14 cellular contexts compared by ENCODE assay signal in genomic region chr17:42124256-42124655, GRCh38. TPM values are rescaled to one million over a fixed set of nuclear protein-coding genes. Genes with fewer than 3 reads are reported as not detected.
DNase-seq lines count a peak whose midpoint lies in the region; ATAC-seq and TF ChIP-seq lines count a peak whose summit lies in the region.
"Had no signal": no experiment of that assay in that cellular context is flagged by ENCODE, and none has a peak within 500 bp of the region (broad histone marks: within the 10 kb centered on the region; RNA-seq: fewer than 3 reads in every experiment).

No MANE protein-coding gene starts in this region.

- no peak for TF ChIP-seq RAD21 in SK-N-SH (IDR thresholded peaks at IDR 0.05; ENCODE audit: low read length)

- H2BK120ac ChIP-seq in H9 (ENCODE audit: low read depth, low read length, poor library complexity, severe bottlenecking), result no peak overlapping the region

- H4K91ac ChIP-seq in H9 (ENCODE audit: insufficient read length, low read depth, low read length), result no peak overlapping the region

- ATAC-seq in naive thymus-derived CD4-positive, alpha-beta T cell, result no peak

- H3K4me1 ChIP-seq in H9 (ENCODE audit: insufficient read depth, low read length) (no peaks in the 10 kb centered on the region), SK-N-SH (ENCODE audit: control insufficient read depth in 1 of 2, insufficient read depth in 2 of 2, low read depth in 1 of 2, low read length in 1 of 2) (peaks cover 0 to 11% of the 10 kb centered on the region in 2 experiments; a peak in 1 of 4 replicates)
- peaks cover 4 to 15% of the 10 kb centered on the region in 2 donors for H3K4me1 ChIP-seq in naive thymus-derived CD4-positive, alpha-beta T cell (ENCODE audit: control insufficient read depth in 2 of 2, insufficient read depth in 2 of 2, low read length in 2 of 2)

- H3K9me2 ChIP-seq in SK-N-SH, result no peaks in the 10 kb centered on the region

- DNase-seq in CD14-positive monocyte (ENCODE audit: low spot score), result no peak
- no peak for DNase-seq in H9
- DNase-seq in brain microvascular endothelial cell, result no peak
- DNase-seq in neural crest cell (ENCODE audit: low read depth, low spot score), result no peak
- DNase-seq in naive thymus-derived CD4-positive, alpha-beta T cell, result no peak
- DNase-seq in SK-N-SH, result no peak
- DNase-seq in posterior cingulate gyrus, result no peak
- DNase-seq: CD4-positive, alpha-beta memory T cell; DND-41; GM23248; NCI-H187 treated with DMSO at 0.1 percent for 48 hours; NCI-H345; NCI-H526 treated with DMSO at 0.1 percent for 48 hours had no signal

- WGBS in H9 (ENCODE audit: extremely low coverage, insufficient read length, low lambda C conversion rate), result no CpG with 5 or more reads among the region's 3 CpGs
- 95% methylated on average over 3 of the region's 3 CpGs for WGBS in SK-N-SH (ENCODE audit: low lambda C conversion rate)

- H2AK5ac ChIP-seq in H9 (ENCODE audit: insufficient read length, low read length), result no peak overlapping the region

- H3K27ac Mint-ChIP-seq in CD14-positive monocyte (peak overlapping the region in 6 of 7 donors; percentile 1 to 79 (median 22)), H9 (0 out of 7 replicates have a peak overlapping the region, but pooled peaks of 2 of the 3 experiments have one; percentile 30 to 48), neural crest cell (ENCODE audit: unreplicated experiment) (no peak overlapping the region)
- H3K27ac Mint-ChIP-seq in naive thymus-derived CD4-positive, alpha-beta T cell, result peak overlapping the region in 2 of 9 donors; percentile 52 to 57

- TF ChIP-seq CTCF in CD14-positive monocyte (IDR thresholded peaks at IDR 0.05) (no peak), H9 (conservative IDR thresholded peaks at IDR 0.05) (no peak), brain microvascular endothelial cell (IDR thresholded peaks at IDR 0.05; ENCODE audit: low read depth, low read length, missing control alignments) (peak; percentile 2), neural crest cell (conservative IDR thresholded peaks at IDR 0.05) (no peak), SK-N-SH (IDR thresholded peaks at IDR 0.05) (no peak)

- H3K36me3 ChIP-seq in brain microvascular endothelial cell (replicated peaks) (peaks cover 38% of the 10 kb centered on the region), SK-N-SH (replicated peaks in 1 of 2; ENCODE audit: control insufficient read depth in 1 of 2, insufficient read depth in 2 of 2, low read length in 1 of 2) (peaks cover 22 to 34% of the 10 kb centered on the region in 2 experiments)
- H3K36me3 ChIP-seq in naive thymus-derived CD4-positive, alpha-beta T cell (ENCODE audit: control insufficient read depth in 2 of 3, insufficient read depth in 3 of 3, low read length in 3 of 3), result peaks cover 0 to 43% (median 3%) of the 10 kb centered on the region in 3 experiments

- H3K4me2 ChIP-seq in H9 (ENCODE audit: insufficient read depth, insufficient read length, low read length) (no peak overlapping the region), SK-N-SH (no peak overlapping the region)

- no peaks in the 10 kb centered on the region for H3K79me1 ChIP-seq in H9 (ENCODE audit: insufficient read depth, low read depth, low read length, poor library complexity, severe bottlenecking)

- H3K36me3 Mint-ChIP-seq in CD14-positive monocyte (peaks cover 53 to 64% of the 10 kb centered on the region in 2 donors), H9 (ENCODE audit: insufficient read depth in 1 of 3, low read depth in 3 of 3) (peaks cover 15 to 53% (median 48%) of the 10 kb centered on the region in 3 experiments; a peak in 6 of 7 replicates), neural crest cell (ENCODE audit: low read depth) (peaks cover 11% of the 10 kb centered on the region)
- peaks cover 0 to 29% (median 15%) of the 10 kb centered on the region in 5 donors for H3K36me3 Mint-ChIP-seq in naive thymus-derived CD4-positive, alpha-beta T cell

- no peaks in the 10 kb centered on the region for H4K20me1 ChIP-seq in H9 (ENCODE audit: control insufficient read depth, insufficient read depth, insufficient read length)
- H4K20me1 ChIP-seq in SK-N-SH (ENCODE audit: insufficient read depth), result no peaks in the 10 kb centered on the region

- no peak overlapping the region for H2BK12ac ChIP-seq in H9 (ENCODE audit: insufficient read length, low read depth, low read length)

- H3K9ac ChIP-seq in H9 (ENCODE audit: extremely low read depth, insufficient read length, low read length), result no peak overlapping the region
- no peak overlapping the region for H3K9ac ChIP-seq in SK-N-SH
- H3K9ac ChIP-seq: GM23248 had no signal

- no peak overlapping the region for H4K8ac ChIP-seq in H9 (replicated peaks; ENCODE audit: insufficient read length, low read depth, low read length)

- H3K56ac ChIP-seq in H9 (ENCODE audit: insufficient read length, low read depth, low read length), result no peak overlapping the region

- TF ChIP-seq EP300 in SK-N-SH (IDR thresholded peaks at IDR 0.05; ENCODE audit: borderline replicate concordance in 1 of 2, low read depth in 1 of 2, low read length in 1 of 2), result no peak

- H3K14ac ChIP-seq in H9 (ENCODE audit: insufficient read depth, low read length), result no peak overlapping the region

- no peak overlapping the region for H2BK20ac ChIP-seq in H9 (ENCODE audit: low read depth, low read length, poor library complexity, severe bottlenecking)

- H3K9me3 ChIP-seq in H9 (ENCODE audit: control insufficient read depth, low read depth, low read length), result no peaks in the 10 kb centered on the region
- no peaks in the 10 kb centered on the region for H3K9me3 ChIP-seq in naive thymus-derived CD4-positive, alpha-beta T cell (ENCODE audit: control insufficient read depth in 2 of 3, low read length in 3 of 3)
- H3K9me3 ChIP-seq in SK-N-SH, result no peaks in the 10 kb centered on the region

- H3K23me2 ChIP-seq in H9 (ENCODE audit: insufficient read length, low read depth, low read length, poor library complexity, severe bottlenecking), result no peaks in the 10 kb centered on the region

- H3K4me3 ChIP-seq in brain microvascular endothelial cell (ENCODE audit: low read depth, low read length) (no peak overlapping the region), SK-N-SH (ENCODE audit: low read depth in 2 of 2, low read length in 1 of 2) (no peak overlapping the region)
- no peak overlapping the region for H3K4me3 ChIP-seq in naive thymus-derived CD4-positive, alpha-beta T cell (ENCODE audit: low read length)
- H3K4me3 ChIP-seq: GM23248 had no signal

- H3K27me3 ChIP-seq in H9 (ENCODE audit: insufficient read depth, low read length), result peaks cover 2% of the 10 kb centered on the region; the same call in 1 of the 2 replicates
- no peaks in the 10 kb centered on the region for H3K27me3 ChIP-seq in brain microvascular endothelial cell (replicated peaks)
- no peaks in the 10 kb centered on the region for H3K27me3 ChIP-seq in naive thymus-derived CD4-positive, alpha-beta T cell (ENCODE audit: control insufficient read depth in 2 of 2, insufficient read depth in 2 of 2, low read length in 2 of 2)
- H3K27me3 ChIP-seq in SK-N-SH (ENCODE audit: insufficient read depth), result no peaks in the 10 kb centered on the region

- POLR2A ChIA-PET in naive thymus-derived CD4-positive, alpha-beta T cell (lab: Charles Lee), result no interaction called here
- POLR2A ChIA-PET in SK-N-SH (lab: Yijun Ruan, JAX), result no interaction called here

- H3K4ac ChIP-seq in H9 (ENCODE audit: low read depth, low read length), result no peak overlapping the region

- no peaks in the 10 kb centered on the region for H3K9me3 Mint-ChIP-seq in CD14-positive monocyte
- H3K9me3 Mint-ChIP-seq in H9, result no peaks in the 10 kb centered on the region
- no peaks in the 10 kb centered on the region for H3K9me3 Mint-ChIP-seq in neural crest cell
- H3K9me3 Mint-ChIP-seq in naive thymus-derived CD4-positive, alpha-beta T cell, result no peaks in the 10 kb centered on the region
- H3K9me3 Mint-ChIP-seq: CD4-positive, alpha-beta memory T cell had no signal

- H3K4me1 Mint-ChIP-seq in CD14-positive monocyte (peaks cover 14% of the 10 kb centered on the region), H9 (peaks cover 22 to 26% of the 10 kb centered on the region in 2 experiments), neural crest cell (peaks cover 16% of the 10 kb centered on the region)
- H3K4me1 Mint-ChIP-seq in naive thymus-derived CD4-positive, alpha-beta T cell, result peaks cover 0 to 20% (median 11%) of the 10 kb centered on the region in 7 donors

- peaks cover 3% of the 10 kb centered on the region for H3F3A ChIP-seq in SK-N-SH (replicated peaks; ENCODE audit: insufficient read depth)

- no peak overlapping the region for H4K5ac ChIP-seq in H9 (ENCODE audit: insufficient read length, low read depth, low read length)

- no peak overlapping the region for H3K27ac ChIP-seq in H9 (ENCODE audit: insufficient read length, low read depth, low read length)
- H3K27ac ChIP-seq in brain microvascular endothelial cell, result no peak overlapping the region
- H3K27ac ChIP-seq in naive thymus-derived CD4-positive, alpha-beta T cell (ENCODE audit: low read depth, low read length), result no peak overlapping the region
- H3K27ac ChIP-seq in SK-N-SH (ENCODE audit: low read depth in 2 of 2, low read length in 1 of 2), result no peak overlapping the region
- H3K27ac ChIP-seq: GM23248 had no signal

- in situ Hi-C loops in brain microvascular endothelial cell (cut with HindIII; ENCODE audit: low pct_ligation_motif_present, low sequenced_read_pairs), result loop anchor here (25.0 kb wide), 1 partner anchor 162 kb away; the partner anchor contains the start of gene CNP

- H3K4me3 Mint-ChIP-seq in CD14-positive monocyte (no peak overlapping the region), H9 (no peak overlapping the region; a peak in 1 of 5 replicates), neural crest cell (peak overlapping the region; percentile 24)
- no peak overlapping the region for H3K4me3 Mint-ChIP-seq in naive thymus-derived CD4-positive, alpha-beta T cell

- H2BK5ac ChIP-seq in H9 (ENCODE audit: insufficient read length, low read length), result no peak overlapping the region

- no peaks in the 10 kb centered on the region for H3K79me2 ChIP-seq in H9 (ENCODE audit: insufficient read depth, low read length)
- H3K79me2 ChIP-seq in SK-N-SH (ENCODE audit: insufficient read depth), result 0 out of 2 replicates have a peak, but pooled peaks cover 5% of the 10 kb centered on the region

- H2BK15ac ChIP-seq in H9 (ENCODE audit: low read depth, low read length), result no peak overlapping the region

- no peak overlapping the region for H2AFZ ChIP-seq in H9 (ENCODE audit: low read length)
- H2AFZ ChIP-seq in SK-N-SH (ENCODE audit: low read depth), result no peak overlapping the region
- H2AFZ ChIP-seq: GM23248 had no signal

- no peak overlapping the region for H3K23ac ChIP-seq in H9 (ENCODE audit: insufficient read length, low read depth, low read length)

- no peaks in the 10 kb centered on the region for H3K27me3 Mint-ChIP-seq in CD14-positive monocyte (ENCODE audit: low read depth in 3 of 3)
- no peaks in the 10 kb centered on the region for H3K27me3 Mint-ChIP-seq in H9 (ENCODE audit: low read depth)
- H3K27me3 Mint-ChIP-seq in neural crest cell (ENCODE audit: low read depth), result no peaks in the 10 kb centered on the region
- no peaks in the 10 kb centered on the region for H3K27me3 Mint-ChIP-seq in naive thymus-derived CD4-positive, alpha-beta T cell
- H3K27me3 Mint-ChIP-seq: CD4-positive, alpha-beta memory T cell had no signal

- intact Hi-C loops in CD14-positive monocyte (cut with micrococcal nuclease) (no loop called here), posterior cingulate gyrus (cut with DNase I) (no loop called here)
- intact Hi-C loops in naive thymus-derived CD4-positive, alpha-beta T cell (cut with micrococcal nuclease), result no loop called here

- no peak overlapping the region for H3T11ph ChIP-seq in H9 (ENCODE audit: low read length)

- no peak overlapping the region for H3K18ac ChIP-seq in H9 (ENCODE audit: insufficient read length, low read depth, low read length)

- CTCF ChIA-PET in naive thymus-derived CD4-positive, alpha-beta T cell (lab: Charles Lee), result interaction anchor here (0.6 kb wide), 2 partner anchors 57 to 97 kb away, joined by 3 to 5 read pairs; no protein-coding TSS in a partner anchor
- CTCF ChIA-PET in SK-N-SH (lab: Yijun Ruan, JAX), result no interaction called here

RNA-seq across cellular contexts. Expression of gene HSPB9, which starts 1.7 kb away (rescaled TPM):
- polyA plus RNA-seq in CD14-positive monocyte, result not detected
- total RNA-seq in H9 (2021), result 0.15 and 0.18 TPM in 2 replicates
- 0.16 and 0.40 TPM in 2 replicates for total RNA-seq in neural crest cell
- total RNA-seq in naive thymus-derived CD4-positive, alpha-beta T cell, result under 1 TPM in 2 of 5 experiments, not detected in 3; 0.12 to 0.16 TPM
- under 1 TPM in 1 of 2 donors, not detected in 1; 0.10 TPM for polyA plus RNA-seq in naive thymus-derived CD4-positive, alpha-beta T cell
- polyA plus RNA-seq in SK-N-SH (2012; rRNA removed), result 0.03 and 0.05 TPM in 2 replicates
- polyA plus RNA-seq in SK-N-SH (2012; cell fraction: cytosol; rRNA removed), result 0.01 TPM in 2 replicates
- polyA plus RNA-seq in SK-N-SH (2012; cell fraction: nucleus; rRNA removed), result 0.21 and 0.50 TPM in 2 replicates
- total RNA-seq: CD4-positive, alpha-beta memory T cell; GM23248; LHCN-M2 had no signal
- polyA plus RNA-seq: CD4-positive, alpha-beta memory T cell had no signal

RNA-seq across cellular contexts. Expression of gene KAT2A, which starts 3.1 kb away (rescaled TPM):
- polyA plus RNA-seq in CD14-positive monocyte, result 1 to 10 TPM; 1.9 to 2.0 TPM
- 39.1 and 43.5 TPM in 2 replicates for total RNA-seq in H9 (2021)
- total RNA-seq in neural crest cell, result 41.9 and 43.6 TPM in 2 replicates
- total RNA-seq in naive thymus-derived CD4-positive, alpha-beta T cell, result 10 to 100 TPM; 39.6 to 71.1 (median 49.1) TPM
- 10 to 100 TPM in 1 of 2 donors, 1 to 10 TPM in 1; 6.6 to 12.0 TPM for polyA plus RNA-seq in naive thymus-derived CD4-positive, alpha-beta T cell
- 45.1 and 58.6 TPM in 2 replicates for polyA plus RNA-seq in SK-N-SH (2012; rRNA removed)
- polyA plus RNA-seq in SK-N-SH (2012; cell fraction: cytosol; rRNA removed), result 10.6 and 15.2 TPM in 2 replicates
- polyA plus RNA-seq in SK-N-SH (2012; cell fraction: nucleus; rRNA removed), result 429 and 445 TPM in 2 replicates

RNA-seq across cellular contexts. Expression of gene DHX58, which starts 11.7 kb away (rescaled TPM):
- polyA plus RNA-seq in CD14-positive monocyte (10 to 100 TPM; 13.2 to 16.0 TPM), SK-N-SH (2012; rRNA removed) (1.2 and 1.6 TPM in 2 replicates)
- total RNA-seq in H9 (2021) (3.9 and 4.5 TPM in 2 replicates), neural crest cell (0.50 TPM in 1 of 2 replicates, not detected in the other)
- total RNA-seq in naive thymus-derived CD4-positive, alpha-beta T cell, result 10 to 100 TPM; 36.0 to 80.5 (median 53.5) TPM
- polyA plus RNA-seq in naive thymus-derived CD4-positive, alpha-beta T cell, result 10 to 100 TPM; 10.1 to 24.7 TPM
- polyA plus RNA-seq in SK-N-SH (2012; cell fraction: cytosol; rRNA removed), result 0.48 and 0.62 TPM in 2 replicates
- 2.9 and 3.0 TPM in 2 replicates for polyA plus RNA-seq in SK-N-SH (2012; cell fraction: nucleus; rRNA removed)

RNA-seq across cellular contexts. Expression of gene ZNF385C, which starts 26.0 kb away (rescaled TPM):
- polyA plus RNA-seq in CD14-positive monocyte (under 1 TPM in 1 of 2 donors, not detected in 1; 0.09 TPM), SK-N-SH (2012; rRNA removed) (0.05 and 0.13 TPM in 2 replicates)
- total RNA-seq in H9 (2021) (2.8 and 3.1 TPM in 2 replicates), neural crest cell (1.3 and 1.7 TPM in 2 replicates)
- total RNA-seq in naive thymus-derived CD4-positive, alpha-beta T cell, result under 1 TPM in 4 of 5 experiments, not detected in 1; 0.15 to 0.45 (median 0.23) TPM
- polyA plus RNA-seq in naive thymus-derived CD4-positive, alpha-beta T cell, result not detected
- 0.05 and 0.09 TPM in 2 replicates for polyA plus RNA-seq in SK-N-SH (2012; cell fraction: cytosol; rRNA removed)
- polyA plus RNA-seq in SK-N-SH (2012; cell fraction: nucleus; rRNA removed), result 0.06 and 0.27 TPM in 2 replicates
- total RNA-seq: GM23248, LHCN-M2 had no signal
- polyA plus RNA-seq: CD4-positive, alpha-beta memory T cell; GM23248 had no signal

RNA-seq across cellular contexts. Expression of gene RAB5C, which starts 30.5 kb away (rescaled TPM):
- polyA plus RNA-seq in CD14-positive monocyte, result 100 to 1,000 TPM; 165 to 171 TPM
- 73.8 and 75.7 TPM in 2 replicates for total RNA-seq in H9 (2021)
- total RNA-seq in neural crest cell, result 97.6 and 99.0 TPM in 2 replicates
- 10 to 100 TPM; 72.0 to 95.2 (median 75.4) TPM for total RNA-seq in naive thymus-derived CD4-positive, alpha-beta T cell
- 10 to 100 TPM; 56.6 to 63.2 TPM for polyA plus RNA-seq in naive thymus-derived CD4-positive, alpha-beta T cell
- polyA plus RNA-seq in SK-N-SH (2012; rRNA removed), result 257 and 285 TPM in 2 replicates
- polyA plus RNA-seq in SK-N-SH (2012; cell fraction: cytosol; rRNA removed), result 161 and 219 TPM in 2 replicates
- 102 and 144 TPM in 2 replicates for polyA plus RNA-seq in SK-N-SH (2012; cell fraction: nucleus; rRNA removed)
